Comparison of ENCODE assay signal across 9 cellular contexts in the genomic region with DNA sequence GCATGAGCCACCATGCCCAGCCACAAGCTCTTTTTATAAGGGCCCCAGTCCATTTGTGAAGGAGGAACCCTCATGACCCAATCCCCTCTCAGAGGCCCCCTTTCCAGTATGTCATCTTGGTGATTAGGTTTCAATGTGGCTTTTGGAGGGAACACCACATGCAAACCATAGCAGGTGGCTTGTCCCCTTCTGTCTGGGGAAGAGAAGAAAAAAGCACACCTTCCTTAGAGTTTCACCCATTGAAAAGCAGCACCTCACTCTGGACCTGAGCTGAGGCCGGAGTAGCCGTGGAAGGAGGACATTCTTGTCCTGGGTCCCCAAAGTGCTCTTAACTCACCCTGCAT. TPM values are rescaled to one million over a fixed set of nuclear protein-coding genes. Genes with fewer than 3 reads are reported as not detected.
DNase-seq lines count a peak whose midpoint lies in the region; ATAC-seq and TF ChIP-seq lines count a peak whose summit lies in the region.
"Had no signal": no experiment of that assay in that cellular context is flagged by ENCODE, and none has a peak within 500 bp of the region (broad histone marks: within the 10 kb centered on the region; RNA-seq: fewer than 3 reads in every experiment).

No MANE protein-coding gene starts in this region.

- H3K27ac ChIP-seq in RWPE1, result peak overlapping the region; percentile 85

- H3K4me1 Mint-ChIP-seq in activated CD4-positive, alpha-beta T cell treated with anti-CD3 and anti-CD28 coated beads, Interleukin-2, amount 10 ng/mL, durations not matched to agents 24 days and 14 days, result peaks cover 16% of the 10 kb centered on the region
- H3K4me1 Mint-ChIP-seq in stimulated activated naive B cell treated with anti-CD40 and anti-IgM and Interleukin-4, amounts not matched to agents 10 μg/mL and 1 μg/mL and 100 μg/mL, for 72 hours, result peaks cover 39 to 63% of the 10 kb centered on the region in 2 donors

- no peak for ATAC-seq in stimulated activated naive B cell treated with anti-CD40 and anti-IgM and Interleukin-4, amounts not matched to agents 10 μg/mL and 1 μg/mL and 100 μg/mL, for 72 hours (replicated peaks)
- no peak for ATAC-seq in GM21423 (IDR thresholded peaks at IDR 0.05; ENCODE audit: unreplicated experiment)

- H3K27ac Mint-ChIP-seq in activated CD4-positive, alpha-beta T cell treated with anti-CD3 and anti-CD28 coated beads, Interleukin-2, amount 10 ng/mL, durations not matched to agents 24 days and 14 days, result peak overlapping the region; percentile 69
- H3K27ac Mint-ChIP-seq in stimulated activated naive B cell treated with anti-CD40 and anti-IgM and Interleukin-4, amounts not matched to agents 10 μg/mL and 1 μg/mL and 100 μg/mL, for 72 hours, result peak overlapping the region; percentile 42

- no peaks in the 10 kb centered on the region for H3K9me3 Mint-ChIP-seq in activated CD4-positive, alpha-beta T cell treated with anti-CD3 and anti-CD28 coated beads, Interleukin-2, amount 10 ng/mL, durations not matched to agents 24 days and 14 days
- H3K9me3 Mint-ChIP-seq in stimulated activated naive B cell treated with anti-CD40 and anti-IgM and Interleukin-4, amounts not matched to agents 10 μg/mL and 1 μg/mL and 100 μg/mL, for 72 hours, result peaks cover 0 to 3% of the 10 kb centered on the region in 2 donors

- peaks cover 8% of the 10 kb centered on the region for H3K36me3 Mint-ChIP-seq in activated CD4-positive, alpha-beta T cell treated with anti-CD3 and anti-CD28 coated beads, Interleukin-2, amount 10 ng/mL, durations not matched to agents 24 days and 14 days (ENCODE audit: low read depth)
- peaks cover 12 to 25% of the 10 kb centered on the region in 2 donors for H3K36me3 Mint-ChIP-seq in stimulated activated naive B cell treated with anti-CD40 and anti-IgM and Interleukin-4, amounts not matched to agents 10 μg/mL and 1 μg/mL and 100 μg/mL, for 72 hours

- no peaks in the 10 kb centered on the region for H3K27me3 Mint-ChIP-seq in activated CD4-positive, alpha-beta T cell treated with anti-CD3 and anti-CD28 coated beads, Interleukin-2, amount 10 ng/mL, durations not matched to agents 24 days and 14 days
- H3K27me3 Mint-ChIP-seq in stimulated activated naive B cell treated with anti-CD40 and anti-IgM and Interleukin-4, amounts not matched to agents 10 μg/mL and 1 μg/mL and 100 μg/mL, for 72 hours, result no peaks in the 10 kb centered on the region

- POLR2A ChIA-PET in RWPE1 (lab: Yijun Ruan, JAX; ENCODE audit: low non-redundant PET), result interaction anchor here (0.5 to 0.6 kb wide), 3 partner anchors 49 to 608 kb away, joined by 3 to 4 read pairs (median 3); no protein-coding TSS in a partner anchor

- DNase-seq in activated CD4-positive, alpha-beta T cell treated with anti-CD3 and anti-CD28 coated beads, Interleukin-2, amount 10 ng/mL, durations not matched to agents 24 days and 14 days, result no peak
- no peak for DNase-seq in activated CD4-positive, alpha-beta T cell treated with anti-CD3 and anti-CD28 coated beads, Interleukin-2, amount 50 U/mL, for 48 hours
- no peak for DNase-seq in RWPE1 (ENCODE audit: low spot score)
- peak; percentile 48 for DNase-seq in fibroblast of peridontal ligament (ENCODE audit: extremely low read depth)
- DNase-seq in stimulated activated naive B cell treated with anti-CD40 and anti-IgM and Interleukin-4, amounts not matched to agents 10 μg/mL and 1 μg/mL and 100 μg/mL, for 72 hours, result no peak
- DNase-seq in NCI-H187 treated with DMSO at 0.1 percent for 48 hours (lab: John Stamatoyannopoulos, UW), result no peak
- no peak for DNase-seq in NCI-H2196 treated with DMSO at 0.1 percent for 48 hours (lab: John Stamatoyannopoulos, UW; ENCODE audit: unreplicated experiment)
- DNase-seq: 8988T had no signal

- no peak for TF ChIP-seq CTCF in RWPE1 (conservative IDR thresholded peaks at IDR 0.05; ENCODE audit: low read depth)

- H3K4me3 Mint-ChIP-seq in activated CD4-positive, alpha-beta T cell treated with anti-CD3 and anti-CD28 coated beads, Interleukin-2, amount 10 ng/mL, durations not matched to agents 24 days and 14 days, result no peak overlapping the region
- no peak overlapping the region for H3K4me3 Mint-ChIP-seq in stimulated activated naive B cell treated with anti-CD40 and anti-IgM and Interleukin-4, amounts not matched to agents 10 μg/mL and 1 μg/mL and 100 μg/mL, for 72 hours

- CTCF ChIA-PET in RWPE1 (lab: Yijun Ruan, JAX), result no interaction called here

- intact Hi-C loops in activated CD4-positive, alpha-beta T cell treated with anti-CD3 and anti-CD28 coated beads, Interleukin-2, amount 10 ng/mL, durations not matched to agents 24 days and 14 days (cut with micrococcal nuclease), result no loop called here

RNA-seq across cellular contexts. Expression of a gene that starts 25.4 kb away (rescaled TPM):
- total RNA-seq in activated CD4-positive, alpha-beta T cell treated with anti-CD3 and anti-CD28 coated beads, Interleukin-2, amount 10 ng/mL, durations not matched to agents 24 days and 14 days, result 410 and 411 TPM in 2 replicates

RNA-seq across cellular contexts. Expression of a gene that starts 50.8 kb away (rescaled TPM):
- total RNA-seq in activated CD4-positive, alpha-beta T cell treated with anti-CD3 and anti-CD28 coated beads, Interleukin-2, amount 10 ng/mL, durations not matched to agents 24 days and 14 days, result 5,198 and 5,435 TPM in 2 replicates
